In the genomic region with DNA sequence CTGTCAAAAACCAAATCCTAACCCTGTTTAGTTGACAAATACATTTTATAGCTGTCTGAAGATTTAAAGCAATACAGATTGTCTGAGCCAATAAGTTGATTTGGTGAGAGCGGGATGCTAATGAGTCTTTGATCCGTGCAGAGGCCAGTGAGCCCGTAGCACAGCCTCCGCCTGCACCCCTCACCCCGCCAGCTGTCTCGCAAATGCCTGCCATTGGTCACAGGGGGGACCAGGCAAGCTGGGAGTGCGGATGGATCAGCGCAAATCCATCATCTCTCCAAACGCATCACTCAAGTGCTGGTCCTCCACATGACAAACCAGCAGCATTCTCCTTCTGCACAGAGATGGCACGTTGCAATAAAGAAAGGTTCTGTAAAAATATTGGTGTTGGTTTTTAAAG, we compare ENCODE assay signal across 22 cellular contexts. TPM values are rescaled to one million over a fixed set of nuclear protein-coding genes. Genes with fewer than 3 reads are reported as not detected.
DNase-seq lines count a peak whose midpoint lies in the region; ATAC-seq, FAIRE-seq and TF ChIP-seq lines count a peak whose summit lies in the region.
"Had no signal": no experiment of that assay in that cellular context is flagged by ENCODE, and none has a peak within 500 bp of the region (broad histone marks: within the 10 kb centered on the region; RNA-seq: fewer than 3 reads in every experiment).

No MANE protein-coding gene starts in this region.

- peak overlapping the region; percentile 23 for H3K27ac Mint-ChIP-seq in astrocyte (ENCODE audit: unreplicated experiment)
- H3K27ac Mint-ChIP-seq: B cell; CD4-positive, alpha-beta T cell had no signal

- no peak overlapping the region for H3K4me3 Mint-ChIP-seq in astrocyte (ENCODE audit: unreplicated experiment)
- H3K4me3 Mint-ChIP-seq: B cell; CD4-positive, alpha-beta T cell had no signal

- H3K27me3 ChIP-seq in BLaER1 (no peaks in the 10 kb centered on the region), astrocyte (ENCODE audit: insufficient read depth, low read length) (no peaks in the 10 kb centered on the region), osteoblast (ENCODE audit: insufficient read depth, low read length) (peaks cover 15% of the 10 kb centered on the region)
- H3K27me3 ChIP-seq: Peyer's patch had no signal

- H3K36me3 Mint-ChIP-seq in astrocyte (ENCODE audit: low read depth, unreplicated experiment): no peaks in the 10 kb centered on the region

- H3K27ac ChIP-seq in BLaER1: no peak overlapping the region
- no peak overlapping the region for H3K27ac ChIP-seq in astrocyte (ENCODE audit: low read depth, low read length)
- no peak overlapping the region for H3K27ac ChIP-seq in osteoblast (ENCODE audit: low read depth, low read length)
- H3K27ac ChIP-seq: GM23248, Peyer's patch had no signal

- peak; percentile 96 for DNase-seq in NCI-H82 (lab: John Stamatoyannopoulos, UW)
- DNase-seq in astrocyte (ENCODE audit: low read depth): no peak
- peak; percentile 65 for DNase-seq in osteoblast (ENCODE audit: insufficient read length, low spot score, missing footprints)
- no peak for DNase-seq in stimulated activated naive CD4-positive, alpha-beta T cell (lab: John Stamatoyannopoulos, UW)
- DNase-seq: Caco-2; CD4-positive, alpha-beta T cell; DMS153; GM23248; KBM-7; NCI-H1105; NCI-H1694 treated with DMSO at 0.1 percent for 48 hours; NCI-H2107; NCI-H510A treated with DMSO at 0.1 percent for 48 hours; Peyer's patch; SK-N-SH had no signal

- H3K4me3 ChIP-seq in BLaER1 (no peak overlapping the region), astrocyte (ENCODE audit: insufficient read depth, low read depth, low read length) (no peak overlapping the region), osteoblast (ENCODE audit: insufficient read depth, low read length) (no peak overlapping the region)
- H3K4me3 ChIP-seq: GM23248, Peyer's patch had no signal

- peaks cover 4% of the 10 kb centered on the region for H3K27me3 Mint-ChIP-seq in astrocyte (ENCODE audit: low read depth, unreplicated experiment)
- H3K27me3 Mint-ChIP-seq: CD4-positive, alpha-beta T cell had no signal

- H4K20me1 ChIP-seq in BLaER1 (no peaks in the 10 kb centered on the region), astrocyte (ENCODE audit: insufficient read depth, low read length) (no peaks in the 10 kb centered on the region), osteoblast (ENCODE audit: insufficient read depth, low read length) (no peaks in the 10 kb centered on the region)

- H3K79me2 ChIP-seq in astrocyte (ENCODE audit: insufficient read depth, low read length): no peaks in the 10 kb centered on the region
- H3K79me2 ChIP-seq in osteoblast (ENCODE audit: insufficient read depth, low read length): no peaks in the 10 kb centered on the region

- peak overlapping the region; percentile 75 for H3K4me2 ChIP-seq in BLaER1
- no peak overlapping the region for H3K4me2 ChIP-seq in astrocyte (ENCODE audit: low read length)
- H3K4me2 ChIP-seq in osteoblast (ENCODE audit: insufficient read depth, low read length): no peak overlapping the region
- H3K4me2 ChIP-seq: SK-N-SH had no signal

- H3K36me3 ChIP-seq in BLaER1 (no peaks in the 10 kb centered on the region), astrocyte (ENCODE audit: insufficient read depth, low read length) (no peaks in the 10 kb centered on the region), osteoblast (ENCODE audit: insufficient read depth, low read length) (no peaks in the 10 kb centered on the region)
- H3K36me3 ChIP-seq: Peyer's patch had no signal

- no peak for TF ChIP-seq CTCF in astrocyte (IDR thresholded peaks at IDR 0.05; ENCODE audit: insufficient read depth, low read depth, low read length)
- TF ChIP-seq CTCF in osteoblast (IDR thresholded peaks at IDR 0.05; ENCODE audit: extremely low read depth, low read depth, low read length): no peak

- peaks cover 49% of the 10 kb centered on the region for H3K4me1 ChIP-seq in BLaER1
- peaks cover 7% of the 10 kb centered on the region for H3K4me1 ChIP-seq in astrocyte (ENCODE audit: insufficient read depth, low read length)
- peaks cover 10% of the 10 kb centered on the region for H3K4me1 ChIP-seq in osteoblast (ENCODE audit: insufficient read depth, low read length)
- H3K4me1 ChIP-seq: Peyer's patch had no signal

- H3K9ac ChIP-seq in BLaER1 (no peak overlapping the region), astrocyte (ENCODE audit: low read length) (no peak overlapping the region)
- H3K9ac ChIP-seq: GM23248, SK-N-SH had no signal

- FAIRE-seq in astrocyte (lab: Jason Lieb, UNC): no peak
- FAIRE-seq: GM19239, HepG2 had no signal

- H3K9me3 ChIP-seq in BLaER1: no peaks in the 10 kb centered on the region
- no peaks in the 10 kb centered on the region for H3K9me3 ChIP-seq in astrocyte (ENCODE audit: insufficient read depth, low read depth, low read length)
- no peaks in the 10 kb centered on the region for H3K9me3 ChIP-seq in osteoblast (ENCODE audit: low read depth, low read length)
- H3K9me3 ChIP-seq: Caco-2, Peyer's patch, SK-N-SH had no signal

- no peak overlapping the region for H2AFZ ChIP-seq in astrocyte (ENCODE audit: low read depth, low read length)
- H2AFZ ChIP-seq in osteoblast (ENCODE audit: low read length): no peak overlapping the region
- H2AFZ ChIP-seq: GM23248 had no signal

- no peaks in the 10 kb centered on the region for H3K9me3 Mint-ChIP-seq in astrocyte (ENCODE audit: unreplicated experiment)
- H3K9me3 Mint-ChIP-seq: CD4-positive, alpha-beta T cell had no signal

- peaks cover 17% of the 10 kb centered on the region for H3K4me1 Mint-ChIP-seq in astrocyte (ENCODE audit: low read depth, unreplicated experiment)

- no peak for ATAC-seq in HG03139 (IDR thresholded peaks at IDR 0.05; ENCODE audit: unreplicated experiment)
- ATAC-seq in GM21737 (IDR thresholded peaks at IDR 0.05; ENCODE audit: unreplicated experiment): no peak
- ATAC-seq: HCT116, HepG2 had no signal

RNA-seq across cellular contexts. Expression of a gene that starts 51.0 kb away (rescaled TPM):
- total RNA-seq in astrocyte: 15.5 and 19.2 TPM in 2 replicates
- total RNA-seq in osteoblast: 9.4 and 10.5 TPM in 2 replicates

Comparison
In these comparisons a context has a peak if more than half of its experiments do, and no peak if none do; other contexts are left out.
1. DNase-seq: peak in NCI-H82 (single experiment) and osteoblast (single experiment); none in astrocyte (single experiment) and stimulated activated naive CD4-positive, alpha-beta T cell (0 of 6).